In the genomic region with DNA sequence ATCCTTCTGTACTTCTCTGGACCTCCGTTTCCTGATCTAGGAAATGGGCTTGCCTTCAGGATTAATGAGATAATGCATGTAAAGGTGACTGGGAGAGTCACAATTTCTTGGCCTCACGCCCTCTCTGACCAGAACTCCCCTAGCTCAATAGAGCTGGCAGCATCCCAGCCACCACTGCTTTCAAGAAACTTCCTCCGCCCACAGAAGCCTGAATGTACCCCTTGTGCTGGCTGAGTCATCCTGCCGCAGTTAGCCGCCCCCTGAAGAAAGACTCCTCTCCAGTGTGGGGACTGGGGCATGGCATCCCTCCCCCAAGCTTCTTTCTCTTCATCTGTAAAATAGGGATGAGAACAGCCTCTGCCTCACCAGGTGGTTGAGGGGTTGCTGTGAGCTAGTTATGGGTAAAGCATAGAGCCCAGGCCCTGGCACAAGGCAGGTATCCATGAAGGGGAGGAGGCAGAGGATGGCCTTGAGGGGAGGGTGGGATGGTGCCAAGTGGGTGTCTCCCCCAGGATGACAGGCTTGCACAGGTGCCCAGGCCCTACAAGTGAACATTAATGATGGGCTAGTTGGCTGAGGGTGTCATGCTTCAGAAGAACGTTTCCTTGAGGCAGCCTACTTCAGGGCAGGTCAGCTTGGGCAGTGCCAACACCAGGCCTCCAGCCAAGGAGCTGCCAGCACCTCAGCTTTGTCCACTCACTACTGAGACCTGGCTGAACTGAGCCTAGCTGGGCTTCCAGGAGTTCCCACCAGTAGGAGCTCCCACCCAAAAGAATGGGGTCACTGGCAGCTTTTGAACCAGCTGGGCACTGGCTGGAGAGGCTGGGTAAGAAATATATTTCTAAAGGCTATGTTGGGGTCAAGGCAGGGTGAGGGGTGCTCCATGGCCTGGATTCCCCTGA, we compare ENCODE assay signal across 8 cellular contexts. TPM values are rescaled to one million over a fixed set of nuclear protein-coding genes. Genes with fewer than 3 reads are reported as not detected.
DNase-seq lines count a peak whose midpoint lies in the region; ATAC-seq and TF ChIP-seq lines count a peak whose summit lies in the region.

No MANE protein-coding gene starts in this region.

- H3K27ac ChIP-seq in stomach smooth muscle (ENCODE audit: low read length): peak overlapping the region; percentile 100

- peaks cover 83% of the 10 kb centered on the region for H3K4me1 ChIP-seq in stomach smooth muscle (ENCODE audit: control insufficient read depth, insufficient read depth, low read length)

- H3K9ac ChIP-seq in stomach smooth muscle (ENCODE audit: low read length in 2 of 2): peak overlapping the region; percentile 36 to 99

- no peaks in the 10 kb centered on the region for H3K9me3 ChIP-seq in stomach smooth muscle (ENCODE audit: control insufficient read depth in 2 of 2, low read length in 2 of 2)

- DNase-seq in activated gamma-delta T cell treated with Interleukin-2 at 50 U/mL for 16 hours (peak; percentile 20), activated gamma-delta T cell (lab: John Stamatoyannopoulos, UW) (no peak), OCI-M1 (lab: John Stamatoyannopoulos, UW) (peak; percentile 37), MCF 10A (ENCODE audit: unreplicated experiment) (peak; percentile 97), midbrain (lab: John Stamatoyannopoulos, UW) (peak; percentile 43), T-cell (no peak), GM19238 (ENCODE audit: insufficient read length, low spot score) (no peak)

- CTCF ChIA-PET in MCF 10A (lab: Yijun Ruan, JAX) (interaction anchor here (0.6 to 6.3 kb wide), 12 partner anchors 8 to 253 kb away, joined by 3 to 43 read pairs (median 3); a partner anchor contains a TSS), T-cell (lab: Charles Lee) (no interaction called here)

- peaks cover 19 to 36% of the 10 kb centered on the region in 2 donors for H3K36me3 ChIP-seq in stomach smooth muscle (ENCODE audit: control insufficient read depth in 2 of 2, insufficient read depth in 2 of 2, low read length in 2 of 2)

- H3K27ac Mint-ChIP-seq in MCF 10A (ENCODE audit: low read depth, unreplicated experiment) (peak overlapping the region; percentile 74), T-cell (no peak overlapping the region)

- peak overlapping the region; percentile 49 to 89 for H3K4me3 ChIP-seq in stomach smooth muscle (ENCODE audit: low read length in 2 of 2)

- H3K36me3 Mint-ChIP-seq in MCF 10A (ENCODE audit: insufficient read depth, unreplicated experiment): peaks cover 30% of the 10 kb centered on the region
- H3K36me3 Mint-ChIP-seq in T-cell: no peaks in the 10 kb centered on the region

- POLR2A ChIA-PET in MCF 10A (lab: Yijun Ruan, JAX): interaction anchor here (0.5 to 5.2 kb wide), 10 partner anchors 12 to 118 kb away, joined by 3 to 56 read pairs (median 4); a partner anchor contains a TSS
- POLR2A ChIA-PET in T-cell (lab: Charles Lee): no interaction called here

- no peak for ATAC-seq in T-cell (replicated peaks in 1 of 4)

- BruUV-seq in MCF 10A (replicated peaks; lab: Mats Ljungman, UMichigan): no TSS peak

- H3K9me3 Mint-ChIP-seq in MCF 10A (ENCODE audit: unreplicated experiment): no peaks in the 10 kb centered on the region
- H3K9me3 Mint-ChIP-seq in T-cell: no peaks in the 10 kb centered on the region

- H3K4me3 Mint-ChIP-seq in MCF 10A (ENCODE audit: unreplicated experiment) (peak overlapping the region; percentile 83), T-cell (no peak overlapping the region)

- intact Hi-C loops in MCF 10A (cut with micrococcal nuclease): no loop called here

- H3K27me3 Mint-ChIP-seq in MCF 10A (ENCODE audit: insufficient read depth, unreplicated experiment) (no peaks in the 10 kb centered on the region), T-cell (peaks cover 5 to 25% of the 10 kb centered on the region in 2 donors)

- no peak for TF ChIP-seq CTCF in MCF 10A (IDR thresholded peaks at IDR 0.05; ENCODE audit: unreplicated experiment)

- H3K4me1 Mint-ChIP-seq in MCF 10A (ENCODE audit: insufficient read depth, unreplicated experiment) (peaks cover 68% of the 10 kb centered on the region), T-cell (peaks cover 0 to 8% (median 6%) of the 10 kb centered on the region in 3 donors)

- H3K27me3 ChIP-seq in stomach smooth muscle (ENCODE audit: control insufficient read depth in 1 of 2, insufficient read depth in 2 of 2, low read length in 2 of 2): no peaks in the 10 kb centered on the region

RNA-seq across cellular contexts. Expression of a gene that starts 3.5 kb away (rescaled TPM):
- total RNA-seq in MCF 10A (2022) (91.4 and 101 TPM in 2 replicates), T-cell (not detected)

RNA-seq across cellular contexts. Expression of a gene that starts 33.2 kb away (rescaled TPM):
- total RNA-seq in MCF 10A (2022) (13.5 and 17.5 TPM in 2 replicates), T-cell (under 1 TPM in 1 of 5 donors, not detected in 4; 0.20 TPM)

RNA-seq across cellular contexts. Expression of a gene that starts 33.3 kb away (rescaled TPM):
- total RNA-seq in MCF 10A (2022) (53.1 and 91.1 TPM in 2 replicates), T-cell (under 1 TPM in 3 of 5 donors, not detected in 2; 0.50 to 0.99 (median 0.98) TPM)

Comparison
In these comparisons a context has a peak if more than half of its experiments do, and no peak if none do; other contexts are left out.
1. DNase-seq: peak in activated gamma-delta T cell treated with Interleukin-2 at 50 U/mL for 16 hours (single experiment), OCI-M1 (single experiment), MCF 10A (single experiment) and midbrain (single experiment); none in activated gamma-delta T cell (single experiment), T-cell (0 of 34) and GM19238 (single experiment).
2. RNA of a gene that starts 3.5 kb away (total RNA-seq): 91.4 to 101 TPM in MCF 10A; not detected in T-cell; every median in the first group is over 10 times any median in the second.
3. RNA of a gene that starts 33.2 kb away (total RNA-seq): 13.5 to 17.5 TPM in MCF 10A; 0.20 TPM in T-cell; every median in the first group is over 10 times any median in the second.
4. RNA of a gene that starts 33.3 kb away (total RNA-seq): 53.1 to 91.1 TPM in MCF 10A; 0.50 to 0.99 TPM in T-cell; every median in the first group is over 10 times any median in the second.